In the genomic region with DNA sequence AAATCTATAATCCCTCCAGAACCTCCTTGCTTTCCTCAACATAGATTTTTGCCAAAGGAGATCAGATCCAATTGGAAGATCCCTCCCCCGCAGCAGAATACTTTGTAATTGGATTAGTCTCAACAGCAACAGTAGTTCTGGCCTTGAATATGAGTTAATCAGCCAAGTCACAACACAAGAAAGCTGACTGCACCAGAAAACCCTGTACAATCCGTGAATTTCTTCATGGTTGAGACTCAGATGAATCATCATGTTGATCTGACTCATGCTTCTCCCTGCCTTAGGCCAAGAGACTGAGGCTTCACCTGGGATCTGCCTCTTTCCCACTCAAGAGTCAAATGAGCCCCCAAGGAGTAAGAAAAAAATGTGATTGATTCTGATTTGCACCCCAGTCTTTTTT, we compare ENCODE assay signal across 10 cellular contexts. TPM values are rescaled to one million over a fixed set of nuclear protein-coding genes. Genes with fewer than 3 reads are reported as not detected.
DNase-seq lines count a peak whose midpoint lies in the region; ATAC-seq and TF ChIP-seq lines count a peak whose summit lies in the region.
"Had no signal": no experiment of that assay in that cellular context is flagged by ENCODE, and none has a peak within 500 bp of the region (broad histone marks: within the 10 kb centered on the region; RNA-seq: fewer than 3 reads in every experiment).

No MANE protein-coding gene starts in this region.

- no peak overlapping the region for H3K4me3 Mint-ChIP-seq in activated naive CD4-positive, alpha-beta T cell treated with anti-CD3 and anti-CD28 coated beads for 36 hours
- H3K4me3 Mint-ChIP-seq: stimulated activated naive B cell treated with anti-CD40 and anti-IgM and Interleukin-4, amounts not matched to agents 10 μg/mL and 1 μg/mL and 100 μg/mL, for 72 hours had no signal

- H3K4me1 ChIP-seq in heart right ventricle = peaks cover 5 to 43% (median 22%) of the 10 kb centered on the region in 9 donors

- no peak overlapping the region for H3K4me3 ChIP-seq in heart right ventricle

- peaks cover 5% of the 10 kb centered on the region for H3K36me3 Mint-ChIP-seq in activated naive CD4-positive, alpha-beta T cell treated with anti-CD3 and anti-CD28 coated beads for 36 hours (ENCODE audit: low read depth)

- DNase-seq in AG08396 (ENCODE audit: low spot score) (peak; percentile 84), RKO (ENCODE audit: low spot score) (peak; percentile 93), heart right ventricle (peak in 1 of 2 donors; percentile 22)
- no peak for DNase-seq in activated naive CD4-positive, alpha-beta T cell treated with anti-CD3 and anti-CD28 coated beads for 36 hours
- no peak for DNase-seq in stimulated activated CD4-positive, alpha-beta T cell treated with anti-CD3 and anti-CD28 coated beads, Interleukin-15, amount 100 ng/mL, for 24 hours
- DNase-seq: DMS153; NCI-H1417 treated with DMSO at 0.1 percent for 48 hours; stimulated activated naive B cell treated with anti-CD40 and anti-IgM and Interleukin-4, amounts not matched to agents 10 μg/mL and 1 μg/mL and 100 μg/mL, for 72 hours had no signal

- H3K36me3 ChIP-seq in heart right ventricle = peaks cover 0 to 9% (median 2%) of the 10 kb centered on the region in 9 donors

- H3K27ac ChIP-seq in heart right ventricle = peak overlapping the region in 3 of 10 donors; percentile 19 to 33 (median 29)

- CTCF ChIA-PET in activated naive CD4-positive, alpha-beta T cell treated with anti-CD3 and anti-CD28 coated beads for 36 hours (lab: Charles Lee) = no interaction called here

- H3K4me1 Mint-ChIP-seq in activated naive CD4-positive, alpha-beta T cell treated with anti-CD3 and anti-CD28 coated beads for 36 hours (ENCODE audit: low read depth) = peaks cover 13% of the 10 kb centered on the region

- no peak overlapping the region for H3K27ac Mint-ChIP-seq in activated naive CD4-positive, alpha-beta T cell treated with anti-CD3 and anti-CD28 coated beads for 36 hours
- H3K27ac Mint-ChIP-seq: stimulated activated naive B cell treated with anti-CD40 and anti-IgM and Interleukin-4, amounts not matched to agents 10 μg/mL and 1 μg/mL and 100 μg/mL, for 72 hours had no signal

- H3K27me3 Mint-ChIP-seq in activated naive CD4-positive, alpha-beta T cell treated with anti-CD3 and anti-CD28 coated beads for 36 hours (ENCODE audit: low read depth) = no peaks in the 10 kb centered on the region

- intact Hi-C loops in heart right ventricle (cut with DNase I) = no loop called here
- intact Hi-C loops in activated naive CD4-positive, alpha-beta T cell treated with anti-CD3 and anti-CD28 coated beads for 36 hours (cut with micrococcal nuclease) = no loop called here

- ATAC-seq in heart right ventricle (peak in 6 of 8 donors; percentile 19 to 51 (median 32)), GM18519 (IDR thresholded peaks at IDR 0.05; ENCODE audit: low FRiP score, unreplicated experiment) (no peak)
- ATAC-seq: stimulated activated naive B cell treated with anti-CD40 and anti-IgM and Interleukin-4, amounts not matched to agents 10 μg/mL and 1 μg/mL and 100 μg/mL, for 72 hours had no signal

- H3K27me3 ChIP-seq in heart right ventricle = no peaks in the 10 kb centered on the region

- H3K9me3 ChIP-seq in heart right ventricle = no peaks in the 10 kb centered on the region

- TF ChIP-seq CTCF in heart right ventricle (IDR thresholded peaks at IDR 0.05) = no peak

- no peaks in the 10 kb centered on the region for H3K9me3 Mint-ChIP-seq in activated naive CD4-positive, alpha-beta T cell treated with anti-CD3 and anti-CD28 coated beads for 36 hours
- H3K9me3 Mint-ChIP-seq: stimulated activated naive B cell treated with anti-CD40 and anti-IgM and Interleukin-4, amounts not matched to agents 10 μg/mL and 1 μg/mL and 100 μg/mL, for 72 hours had no signal

- WGBS in heart right ventricle, 2 donors = 56 to 65% methylated on average over 2 of the region's 2 CpGs

RNA-seq across cellular contexts. Expression of gene METTL17, which starts 3.0 kb away (rescaled TPM):
- total RNA-seq in heart right ventricle = 10 to 100 TPM; 28.8 to 56.4 (median 38.3) TPM
- polyA plus RNA-seq in heart right ventricle = 10 to 100 TPM; 50.2 to 79.3 TPM
- total RNA-seq in activated naive CD4-positive, alpha-beta T cell treated with anti-CD3 and anti-CD28 coated beads for 36 hours = 10 to 100 TPM; 90.9 to 97.5 TPM

RNA-seq across cellular contexts. Expression of gene SLC39A2, which starts 12.3 kb away (rescaled TPM):
- not detected for total RNA-seq in heart right ventricle
- not detected for polyA plus RNA-seq in heart right ventricle
- not detected for total RNA-seq in activated naive CD4-positive, alpha-beta T cell treated with anti-CD3 and anti-CD28 coated beads for 36 hours
- total RNA-seq: mononuclear cell had no signal

RNA-seq across cellular contexts. Expression of gene RNASE2, which starts 31.5 kb away (rescaled TPM):
- 1 to 10 TPM in 4 of 10 donors, not detected in 6; 1.2 to 7.8 (median 4.4) TPM for total RNA-seq in heart right ventricle
- polyA plus RNA-seq in heart right ventricle = 1 to 10 TPM; 2.9 to 4.4 TPM
- not detected for total RNA-seq in activated naive CD4-positive, alpha-beta T cell treated with anti-CD3 and anti-CD28 coated beads for 36 hours

RNA-seq across cellular contexts. Expression of gene NDRG2, which starts 38.0 kb away (rescaled TPM):
- 100 to 1,000 TPM; 242 to 420 (median 299) TPM for total RNA-seq in heart right ventricle
- 100 to 1,000 TPM; 286 to 293 TPM for polyA plus RNA-seq in heart right ventricle
- 1 to 10 TPM; 8.4 to 8.8 TPM for total RNA-seq in activated naive CD4-positive, alpha-beta T cell treated with anti-CD3 and anti-CD28 coated beads for 36 hours

RNA-seq across cellular contexts. Expression of gene TPPP2, which starts 43.2 kb away (rescaled TPM):
- 1 to 10 TPM in 5 of 10 donors, under 1 TPM in 5; 0.28 to 3.2 (median 0.91) TPM for total RNA-seq in heart right ventricle
- 1 to 10 TPM in 1 of 2 donors, under 1 TPM in 1; 0.75 to 1.1 TPM for polyA plus RNA-seq in heart right ventricle
- total RNA-seq in activated naive CD4-positive, alpha-beta T cell treated with anti-CD3 and anti-CD28 coated beads for 36 hours = not detected
- total RNA-seq: mononuclear cell had no signal

Comparison
In these comparisons a context has a peak if more than half of its experiments do, and no peak if none do; other contexts are left out.
1. DNase-seq: peak in AG08396 (single experiment) and RKO (single experiment); none in activated naive CD4-positive, alpha-beta T cell treated with anti-CD3 and anti-CD28 coated beads for 36 hours (single experiment) and stimulated activated CD4-positive, alpha-beta T cell treated with anti-CD3 and anti-CD28 coated beads, Interleukin-15, amount 100 ng/mL, for 24 hours (single experiment).